In the genomic region with DNA sequence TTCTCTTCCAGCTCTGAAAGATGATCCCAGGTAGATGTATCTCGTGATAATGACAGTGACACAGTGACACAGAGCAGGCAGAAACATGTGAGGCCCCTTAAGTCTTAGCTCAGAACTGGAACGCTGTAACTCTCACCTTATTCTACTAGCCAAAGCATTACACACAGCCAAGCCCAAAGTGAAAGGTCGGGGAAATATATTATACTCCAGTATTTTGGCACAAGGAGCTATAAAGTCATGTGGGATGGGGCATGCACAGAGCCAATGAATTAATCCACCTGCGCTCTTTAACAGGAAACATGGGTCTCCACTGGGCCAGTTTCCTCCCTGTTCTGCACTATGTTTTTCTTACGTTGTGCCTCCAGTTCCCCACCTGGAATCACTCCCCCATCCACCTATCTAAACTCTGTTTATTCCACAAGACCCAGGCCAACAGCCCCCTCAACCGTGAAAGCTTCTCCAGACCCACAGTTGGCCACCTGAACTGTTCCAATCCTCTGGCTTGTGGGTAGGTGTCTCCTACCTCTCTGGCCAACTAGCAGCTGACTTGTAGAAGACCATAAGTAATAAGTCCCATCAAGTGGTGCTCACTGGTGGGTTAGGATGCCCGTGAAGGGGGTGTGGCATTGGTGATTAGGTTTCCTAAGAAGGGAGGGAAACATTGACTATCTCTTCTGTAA, we compare ENCODE assay signal across 26 cellular contexts.
"Had no signal": no experiment of that assay in that cellular context is flagged by ENCODE, and none has a peak within 500 bp of the region (broad histone marks: within the 10 kb centered on the region; RNA-seq: fewer than 3 reads in every experiment).

No MANE protein-coding gene starts in this region.

- H3K27me3 Mint-ChIP-seq: activated CD4-positive, alpha-beta memory T cell treated with anti-CD3 and anti-CD28 coated beads, Interleukin-2, amount 10 ng/mL, durations not matched to agents 7 days and 5 days; activated CD4-positive, alpha-beta T cell treated with anti-CD3 and anti-CD28 coated beads for 36 hours; activated CD4-positive, alpha-beta T cell treated with anti-CD3 and anti-CD28 coated beads, Interleukin-2, amount 10 ng/mL, durations not matched to agents 7 days and 5 days; activated naive CD4-positive, alpha-beta T cell treated with anti-CD3 and anti-CD28 coated beads, Interleukin-2, amount 10 ng/mL, durations not matched to agents 7 days and 5 days; activated naive CD8-positive, alpha-beta T cell treated with anti-CD3 and anti-CD28 coated beads, Interleukin-2, amount 10 ng/mL, durations not matched to agents 7 days and 5 days; dendritic cell treated with granulocyte-macrophage colony-stimulating factor and Interleukin-4, amounts not matched to agents 40 ng/mL and 50 ng/mL, for 4 days had no signal

- H3K4me1 Mint-ChIP-seq: activated CD4-positive, alpha-beta memory T cell treated with anti-CD3 and anti-CD28 coated beads, Interleukin-2, amount 10 ng/mL, durations not matched to agents 7 days and 5 days; activated CD4-positive, alpha-beta T cell treated with anti-CD3 and anti-CD28 coated beads for 36 hours; activated CD4-positive, alpha-beta T cell treated with anti-CD3 and anti-CD28 coated beads, Interleukin-2, amount 10 ng/mL, durations not matched to agents 7 days and 5 days; activated naive CD4-positive, alpha-beta T cell treated with anti-CD3 and anti-CD28 coated beads, Interleukin-2, amount 10 ng/mL, durations not matched to agents 7 days and 5 days; activated naive CD8-positive, alpha-beta T cell treated with anti-CD3 and anti-CD28 coated beads, Interleukin-2, amount 10 ng/mL, durations not matched to agents 7 days and 5 days; endodermal cell had no signal

- ATAC-seq: activated CD4-positive, alpha-beta T cell treated with anti-CD3 and anti-CD28 coated beads for 36 hours; activated naive CD4-positive, alpha-beta T cell treated with anti-CD3 and anti-CD28 coated beads, Interleukin-2, amount 50 U/mL, for 72 hours; activated T-cell treated with anti-CD3 and anti-CD28 coated beads, Interleukin-2, amount 50 U/mL, for 72 hours; esophagus mucosa; foreskin keratinocyte; gastrocnemius medialis had no signal

- H3K27ac Mint-ChIP-seq: activated CD4-positive, alpha-beta memory T cell treated with anti-CD3 and anti-CD28 coated beads, Interleukin-2, amount 10 ng/mL, durations not matched to agents 7 days and 5 days; activated CD4-positive, alpha-beta T cell treated with anti-CD3 and anti-CD28 coated beads for 36 hours; activated CD4-positive, alpha-beta T cell treated with anti-CD3 and anti-CD28 coated beads, Interleukin-2, amount 10 ng/mL, durations not matched to agents 7 days and 5 days; activated naive CD4-positive, alpha-beta T cell treated with anti-CD3 and anti-CD28 coated beads, Interleukin-2, amount 10 ng/mL, durations not matched to agents 7 days and 5 days; activated naive CD4-positive, alpha-beta T cell treated with anti-CD3 and anti-CD28 coated beads, Interleukin-2, amount 50 U/mL, for 72 hours; activated naive CD8-positive, alpha-beta T cell treated with anti-CD3 and anti-CD28 coated beads, Interleukin-2, amount 10 ng/mL, durations not matched to agents 7 days and 5 days; activated T-cell treated with anti-CD3 and anti-CD28 coated beads, Interleukin-2, amount 50 U/mL, for 24 hours; activated T-cell treated with anti-CD3 and anti-CD28 coated beads, Interleukin-2, amount 50 U/mL, for 72 hours; brain; dendritic cell treated with granulocyte-macrophage colony-stimulating factor and Interleukin-4, amounts not matched to agents 40 ng/mL and 50 ng/mL, for 4 days; endodermal cell had no signal

- H3K36me3 Mint-ChIP-seq: activated naive CD4-positive, alpha-beta T cell treated with anti-CD3 and anti-CD28 coated beads, Interleukin-2, amount 10 ng/mL, durations not matched to agents 7 days and 5 days; activated naive CD4-positive, alpha-beta T cell treated with anti-CD3 and anti-CD28 coated beads, Interleukin-2, amount 50 U/mL, for 72 hours; activated naive CD8-positive, alpha-beta T cell treated with anti-CD3 and anti-CD28 coated beads, Interleukin-2, amount 10 ng/mL, durations not matched to agents 7 days and 5 days; brain had no signal

- DNase-seq: activated CD4-positive, alpha-beta memory T cell treated with anti-CD3 and anti-CD28 coated beads, Interleukin-2, amount 10 ng/mL, durations not matched to agents 7 days and 5 days; activated CD4-positive, alpha-beta T cell treated with anti-CD3 and anti-CD28 coated beads for 36 hours; activated CD4-positive, alpha-beta T cell treated with anti-CD3 and anti-CD28 coated beads, Interleukin-2, amount 10 ng/mL, durations not matched to agents 7 days and 5 days; activated CD4-positive, alpha-beta T cell treated with anti-CD3 and anti-CD28 coated beads, Interleukin-2, amount 50 U/mL, for 4 hours; activated CD4-positive, CD25-positive, alpha-beta regulatory T cell; activated CD4-positive, CD25-positive, alpha-beta regulatory T cell treated with anti-CD3 and anti-CD28 coated beads, Interleukin-2, amount 50 U/mL, for 72 hours; activated CD8-positive, alpha-beta memory T cell treated with anti-CD3 and anti-CD28 coated beads, Interleukin-2, amount 50 U/mL, for 48 hours; activated gamma-delta T cell; activated naive CD4-positive, alpha-beta T cell; activated naive CD4-positive, alpha-beta T cell treated with anti-CD3 and anti-CD28 coated beads, Interleukin-2, amount 10 ng/mL, durations not matched to agents 7 days and 5 days; activated naive CD8-positive, alpha-beta T cell treated with anti-CD3 and anti-CD28 coated beads, Interleukin-2, amount 10 ng/mL, durations not matched to agents 7 days and 5 days; activated T-cell treated with anti-CD3 and anti-CD28 coated beads for 4 hours; activated T-cell treated with anti-CD3 and anti-CD28 coated beads, Interleukin-2, amount 50 U/mL, for 24 hours; activated T-cell treated with anti-CD3 and anti-CD28 coated beads, Interleukin-2, amount 50 U/mL, for 72 hours; central memory CD4-positive, alpha-beta T cell; cerebellar nuclear complex; dorsolateral prefrontal cortex; effector memory CD4-positive, alpha-beta T cell; endodermal cell; foreskin keratinocyte; gastrocnemius medialis; T-helper 2 cell had no signal

- H3K4me3 Mint-ChIP-seq: activated CD4-positive, alpha-beta memory T cell treated with anti-CD3 and anti-CD28 coated beads, Interleukin-2, amount 10 ng/mL, durations not matched to agents 7 days and 5 days; activated CD4-positive, alpha-beta T cell treated with anti-CD3 and anti-CD28 coated beads for 36 hours; activated CD4-positive, alpha-beta T cell treated with anti-CD3 and anti-CD28 coated beads, Interleukin-2, amount 10 ng/mL, durations not matched to agents 7 days and 5 days; activated naive CD4-positive, alpha-beta T cell treated with anti-CD3 and anti-CD28 coated beads, Interleukin-2, amount 10 ng/mL, durations not matched to agents 7 days and 5 days; activated naive CD8-positive, alpha-beta T cell treated with anti-CD3 and anti-CD28 coated beads, Interleukin-2, amount 10 ng/mL, durations not matched to agents 7 days and 5 days; activated T-cell treated with anti-CD3 and anti-CD28 coated beads, Interleukin-2, amount 50 U/mL, for 24 hours; activated T-cell treated with anti-CD3 and anti-CD28 coated beads, Interleukin-2, amount 50 U/mL, for 72 hours; brain; dendritic cell treated with granulocyte-macrophage colony-stimulating factor and Interleukin-4, amounts not matched to agents 40 ng/mL and 50 ng/mL, for 4 days; endodermal cell had no signal

- H3K9me3 Mint-ChIP-seq: activated CD4-positive, alpha-beta memory T cell treated with anti-CD3 and anti-CD28 coated beads, Interleukin-2, amount 10 ng/mL, durations not matched to agents 7 days and 5 days; activated CD4-positive, alpha-beta T cell treated with anti-CD3 and anti-CD28 coated beads, Interleukin-2, amount 10 ng/mL, durations not matched to agents 7 days and 5 days; activated naive CD4-positive, alpha-beta T cell treated with anti-CD3 and anti-CD28 coated beads, Interleukin-2, amount 10 ng/mL, durations not matched to agents 7 days and 5 days; activated naive CD8-positive, alpha-beta T cell treated with anti-CD3 and anti-CD28 coated beads, Interleukin-2, amount 10 ng/mL, durations not matched to agents 7 days and 5 days; activated T-cell treated with anti-CD3 and anti-CD28 coated beads, Interleukin-2, amount 50 U/mL, for 24 hours; activated T-cell treated with anti-CD3 and anti-CD28 coated beads, Interleukin-2, amount 50 U/mL, for 72 hours; endodermal cell had no signal
